In the genomic region with DNA sequence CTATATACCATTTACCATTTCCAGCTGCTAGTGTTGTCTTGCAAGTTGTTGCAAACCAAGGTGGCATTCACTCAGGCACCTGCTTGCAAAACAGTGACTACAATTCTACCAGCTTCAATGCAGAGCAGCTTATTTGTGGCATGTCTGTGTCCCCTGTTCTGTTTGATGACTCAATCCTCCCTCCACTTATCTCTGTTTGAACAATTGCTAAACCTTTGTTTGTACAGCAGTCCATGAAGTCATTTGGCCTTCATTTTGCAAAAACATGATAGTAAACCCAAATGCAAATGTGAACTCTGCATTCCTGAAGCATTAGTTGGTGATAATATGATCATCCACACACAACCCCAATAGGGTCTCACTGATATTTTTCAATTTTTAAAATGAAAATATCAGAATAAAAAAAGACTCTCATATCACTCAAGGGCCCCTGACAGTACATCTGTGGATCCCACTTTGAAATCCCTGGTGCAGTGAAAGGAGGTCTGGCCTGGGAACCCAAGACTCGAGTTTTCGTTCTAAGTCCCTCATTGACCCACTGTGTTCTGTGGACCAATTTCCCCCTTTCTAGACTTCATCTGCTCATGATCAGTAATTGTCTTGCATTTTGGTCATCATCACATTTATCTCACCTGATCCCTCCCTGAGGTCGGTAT, we compare ENCODE assay signal across 1 cellular context.
TF ChIP-seq lines count a peak whose summit lies in the region.

No MANE protein-coding gene starts in this region.

TF ChIP-seq in K562, 482 proteins besides CTCF, POLR2A, EP300 and RAD21 (continued from another document and continues in another):
- TF ChIP-seq, protein P1, sequence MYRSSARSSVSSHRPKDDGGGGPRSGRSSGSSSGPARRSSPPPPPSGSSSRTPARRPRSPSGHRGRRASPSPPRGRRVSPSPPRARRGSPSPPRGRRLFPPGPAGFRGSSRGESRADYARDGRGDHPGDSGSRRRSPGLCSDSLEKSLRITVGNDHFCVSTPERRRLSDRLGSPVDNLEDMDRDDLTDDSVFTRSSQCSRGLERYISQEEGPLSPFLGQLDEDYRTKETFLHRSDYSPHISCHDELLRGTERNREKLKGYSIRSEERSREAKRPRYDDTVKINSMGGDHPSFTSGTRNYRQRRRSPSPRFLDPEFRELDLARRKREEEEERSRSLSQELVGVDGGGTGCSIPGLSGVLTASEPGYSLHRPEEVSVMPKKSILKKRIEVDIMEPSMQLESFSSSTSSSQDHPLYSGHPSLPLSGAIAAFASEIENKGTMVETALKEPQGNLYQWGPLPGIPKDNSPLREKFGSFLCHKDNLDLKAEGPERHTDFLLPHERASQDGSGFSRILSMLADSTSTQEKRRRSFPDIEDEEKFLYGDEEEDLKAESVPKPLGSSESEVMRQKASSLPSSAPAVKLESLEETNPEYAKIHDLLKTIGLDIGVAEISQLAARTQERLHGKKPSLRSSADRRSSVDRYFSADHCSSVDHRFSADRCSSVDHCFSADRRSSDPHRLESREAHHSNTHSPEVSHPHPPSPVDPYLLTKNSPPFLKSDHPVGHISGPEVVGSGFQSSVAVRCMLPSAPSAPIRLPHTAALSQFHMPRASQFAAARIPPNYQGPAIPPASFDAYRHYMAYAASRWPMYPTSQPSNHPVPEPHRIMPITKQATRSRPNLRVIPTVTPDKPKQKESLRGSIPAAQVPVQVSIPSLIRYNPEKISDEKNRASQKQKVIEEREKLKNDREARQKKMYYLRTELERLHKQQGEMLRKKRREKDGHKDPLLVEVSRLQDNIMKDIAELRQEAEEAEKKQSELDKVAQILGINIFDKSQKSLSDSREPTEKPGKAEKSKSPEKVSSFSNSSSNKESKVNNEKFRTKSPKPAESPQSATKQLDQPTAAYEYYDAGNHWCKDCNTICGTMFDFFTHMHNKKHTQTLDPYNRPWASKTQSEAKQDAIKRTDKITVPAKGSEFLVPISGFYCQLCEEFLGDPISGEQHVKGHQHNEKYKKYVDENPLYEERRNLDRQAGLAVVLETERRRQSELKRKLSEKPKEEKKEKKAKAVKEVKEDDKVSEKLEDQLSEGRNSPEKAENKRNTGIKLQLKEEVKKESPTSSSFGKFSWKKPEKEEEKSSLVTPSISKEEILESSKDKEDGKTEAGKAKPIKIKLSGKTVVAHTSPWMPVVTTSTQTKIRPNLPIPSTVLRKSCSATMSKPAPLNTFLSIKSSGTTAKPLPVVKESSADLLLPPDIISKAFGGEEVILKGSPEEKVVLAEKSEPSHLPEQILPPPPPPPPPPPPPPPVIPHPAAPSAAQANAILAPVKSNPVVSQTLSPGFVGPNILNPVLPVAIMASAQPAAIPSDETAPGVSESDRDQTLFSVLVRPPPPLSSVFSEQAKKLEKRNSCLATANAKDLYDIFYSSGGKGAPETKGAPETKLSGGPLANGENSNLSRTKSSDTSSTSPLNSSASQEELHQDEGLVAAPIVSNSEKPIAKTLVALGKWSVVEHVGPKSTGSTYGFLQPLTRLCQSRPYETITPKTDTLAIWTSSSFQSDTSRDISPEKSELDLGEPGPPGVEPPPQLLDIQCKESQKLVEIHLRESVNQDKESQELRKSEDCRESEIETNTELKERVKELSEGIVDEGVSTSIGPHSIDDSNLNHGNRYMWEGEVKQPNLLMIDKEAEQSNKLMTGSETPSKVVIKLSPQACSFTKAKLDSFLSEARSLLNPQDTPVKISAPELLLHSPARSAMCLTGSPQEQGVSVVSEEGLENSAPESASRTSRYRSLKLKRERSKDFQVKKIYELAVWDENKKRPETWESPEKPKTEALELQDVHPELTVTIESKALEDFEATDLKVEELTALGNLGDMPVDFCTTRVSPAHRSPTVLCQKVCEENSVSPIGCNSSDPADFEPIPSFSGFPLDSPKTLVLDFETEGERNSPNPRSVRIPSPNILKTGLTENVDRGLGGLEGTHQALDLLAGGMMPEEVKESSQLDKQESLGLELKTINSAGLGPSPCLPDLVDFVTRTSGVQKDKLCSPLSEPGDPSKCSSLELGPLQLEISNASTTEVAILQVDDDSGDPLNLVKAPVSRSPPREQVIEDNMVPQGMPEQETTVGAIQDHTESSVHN (IDR thresholded peaks at IDR 0.05; ENCODE audit: borderline replicate concordance in 1 of 2, low read depth in 1 of 2): peak in 1 of 2 experiments; percentile 88; a peak in 2 of 4 replicates
- TF ChIP-seq BCOR (IDR thresholded peaks at IDR 0.05): no peak
- TF ChIP-seq NR4A1 (CRISPR knock-in tag; IDR thresholded peaks at IDR 0.05): no peak
- TF ChIP-seq NR4A1 (tag; IDR thresholded peaks at IDR 0.05): no peak
- peak; percentile 68; the same call in 1 of the 2 replicates for TF ChIP-seq KHSRP (IDR thresholded peaks at IDR 0.05)
- TF ChIP-seq, protein P2, sequence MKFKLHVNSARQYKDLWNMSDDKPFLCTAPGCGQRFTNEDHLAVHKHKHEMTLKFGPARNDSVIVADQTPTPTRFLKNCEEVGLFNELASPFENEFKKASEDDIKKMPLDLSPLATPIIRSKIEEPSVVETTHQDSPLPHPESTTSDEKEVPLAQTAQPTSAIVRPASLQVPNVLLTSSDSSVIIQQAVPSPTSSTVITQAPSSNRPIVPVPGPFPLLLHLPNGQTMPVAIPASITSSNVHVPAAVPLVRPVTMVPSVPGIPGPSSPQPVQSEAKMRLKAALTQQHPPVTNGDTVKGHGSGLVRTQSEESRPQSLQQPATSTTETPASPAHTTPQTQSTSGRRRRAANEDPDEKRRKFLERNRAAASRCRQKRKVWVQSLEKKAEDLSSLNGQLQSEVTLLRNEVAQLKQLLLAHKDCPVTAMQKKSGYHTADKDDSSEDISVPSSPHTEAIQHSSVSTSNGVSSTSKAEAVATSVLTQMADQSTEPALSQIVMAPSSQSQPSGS (CRISPR knock-in tag; IDR thresholded peaks at IDR 0.05): 0 out of 2 replicates have a peak, but pooled peaks have one; percentile 54
- TF ChIP-seq HNRNPK (IDR thresholded peaks at IDR 0.05; ENCODE audit: low read depth, low read length, poor library complexity, severe bottlenecking): no peak
- TF ChIP-seq TRIM24 (IDR thresholded peaks at IDR 0.05): peak; percentile 64 to 84
- TF ChIP-seq LEF1 (IDR thresholded peaks at IDR 0.05): peak; percentile 81; the same call in 1 of the 2 replicates
- TF ChIP-seq GATA2 (CRISPR knock-in tag; IDR thresholded peaks at IDR 0.05): peak; percentile 70
- TF ChIP-seq, protein P3, sequence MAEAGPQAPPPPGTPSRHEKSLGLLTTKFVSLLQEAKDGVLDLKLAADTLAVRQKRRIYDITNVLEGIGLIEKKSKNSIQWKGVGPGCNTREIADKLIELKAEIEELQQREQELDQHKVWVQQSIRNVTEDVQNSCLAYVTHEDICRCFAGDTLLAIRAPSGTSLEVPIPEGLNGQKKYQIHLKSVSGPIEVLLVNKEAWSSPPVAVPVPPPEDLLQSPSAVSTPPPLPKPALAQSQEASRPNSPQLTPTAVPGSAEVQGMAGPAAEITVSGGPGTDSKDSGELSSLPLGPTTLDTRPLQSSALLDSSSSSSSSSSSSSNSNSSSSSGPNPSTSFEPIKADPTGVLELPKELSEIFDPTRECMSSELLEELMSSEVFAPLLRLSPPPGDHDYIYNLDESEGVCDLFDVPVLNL (CRISPR knock-in tag; IDR thresholded peaks at IDR 0.05; ENCODE audit: low read depth): no peak
- TF ChIP-seq FOXA1 (IDR thresholded peaks at IDR 0.05; ENCODE audit: borderline replicate concordance): peak; percentile 100
- TF ChIP-seq MTA2 (IDR thresholded peaks at IDR 0.05; ENCODE audit: low read depth): peak; percentile 93
- TF ChIP-seq, protein P4, sequence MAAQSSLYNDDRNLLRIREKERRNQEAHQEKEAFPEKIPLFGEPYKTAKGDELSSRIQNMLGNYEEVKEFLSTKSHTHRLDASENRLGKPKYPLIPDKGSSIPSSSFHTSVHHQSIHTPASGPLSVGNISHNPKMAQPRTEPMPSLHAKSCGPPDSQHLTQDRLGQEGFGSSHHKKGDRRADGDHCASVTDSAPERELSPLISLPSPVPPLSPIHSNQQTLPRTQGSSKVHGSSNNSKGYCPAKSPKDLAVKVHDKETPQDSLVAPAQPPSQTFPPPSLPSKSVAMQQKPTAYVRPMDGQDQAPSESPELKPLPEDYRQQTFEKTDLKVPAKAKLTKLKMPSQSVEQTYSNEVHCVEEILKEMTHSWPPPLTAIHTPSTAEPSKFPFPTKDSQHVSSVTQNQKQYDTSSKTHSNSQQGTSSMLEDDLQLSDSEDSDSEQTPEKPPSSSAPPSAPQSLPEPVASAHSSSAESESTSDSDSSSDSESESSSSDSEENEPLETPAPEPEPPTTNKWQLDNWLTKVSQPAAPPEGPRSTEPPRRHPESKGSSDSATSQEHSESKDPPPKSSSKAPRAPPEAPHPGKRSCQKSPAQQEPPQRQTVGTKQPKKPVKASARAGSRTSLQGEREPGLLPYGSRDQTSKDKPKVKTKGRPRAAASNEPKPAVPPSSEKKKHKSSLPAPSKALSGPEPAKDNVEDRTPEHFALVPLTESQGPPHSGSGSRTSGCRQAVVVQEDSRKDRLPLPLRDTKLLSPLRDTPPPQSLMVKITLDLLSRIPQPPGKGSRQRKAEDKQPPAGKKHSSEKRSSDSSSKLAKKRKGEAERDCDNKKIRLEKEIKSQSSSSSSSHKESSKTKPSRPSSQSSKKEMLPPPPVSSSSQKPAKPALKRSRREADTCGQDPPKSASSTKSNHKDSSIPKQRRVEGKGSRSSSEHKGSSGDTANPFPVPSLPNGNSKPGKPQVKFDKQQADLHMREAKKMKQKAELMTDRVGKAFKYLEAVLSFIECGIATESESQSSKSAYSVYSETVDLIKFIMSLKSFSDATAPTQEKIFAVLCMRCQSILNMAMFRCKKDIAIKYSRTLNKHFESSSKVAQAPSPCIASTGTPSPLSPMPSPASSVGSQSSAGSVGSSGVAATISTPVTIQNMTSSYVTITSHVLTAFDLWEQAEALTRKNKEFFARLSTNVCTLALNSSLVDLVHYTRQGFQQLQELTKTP (IDR thresholded peaks at IDR 0.05; ENCODE audit: low read depth in 1 of 2, partially characterized antibody in 2 of 2): peak in 1 of 2 experiments; percentile 67
- no peak for TF ChIP-seq ZNF124 (CRISPR knock-in tag; IDR thresholded peaks at IDR 0.05)
- TF ChIP-seq RFX7 (CRISPR knock-in tag; IDR thresholded peaks at IDR 0.05): no peak
- TF ChIP-seq, protein P5, sequence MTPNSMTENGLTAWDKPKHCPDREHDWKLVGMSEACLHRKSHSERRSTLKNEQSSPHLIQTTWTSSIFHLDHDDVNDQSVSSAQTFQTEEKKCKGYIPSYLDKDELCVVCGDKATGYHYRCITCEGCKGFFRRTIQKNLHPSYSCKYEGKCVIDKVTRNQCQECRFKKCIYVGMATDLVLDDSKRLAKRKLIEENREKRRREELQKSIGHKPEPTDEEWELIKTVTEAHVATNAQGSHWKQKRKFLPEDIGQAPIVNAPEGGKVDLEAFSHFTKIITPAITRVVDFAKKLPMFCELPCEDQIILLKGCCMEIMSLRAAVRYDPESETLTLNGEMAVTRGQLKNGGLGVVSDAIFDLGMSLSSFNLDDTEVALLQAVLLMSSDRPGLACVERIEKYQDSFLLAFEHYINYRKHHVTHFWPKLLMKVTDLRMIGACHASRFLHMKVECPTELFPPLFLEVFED (CRISPR knock-in tag; conservative IDR thresholded peaks at IDR 0.05): 0 out of 2 replicates have a peak, but pooled peaks have one; percentile 53
- peak; percentile 36; the same call in 1 of the 2 replicates for TF ChIP-seq STAT5A (IDR thresholded peaks at IDR 0.05; ENCODE audit: borderline replicate concordance, low read length)
- TF ChIP-seq BRCA1 (IDR thresholded peaks at IDR 0.05): no peak
- no peak for TF ChIP-seq BRCA1 (CRISPR knock-in tag; IDR thresholded peaks at IDR 0.05)
- peak in 1 of 2 experiments; percentile 79; a peak in 1 of 4 replicates for TF ChIP-seq HDAC1 (IDR thresholded peaks at IDR 0.05)
- TF ChIP-seq ZNF778 (CRISPR knock-in tag; IDR thresholded peaks at IDR 0.05): no peak
- TF ChIP-seq NFRKB (IDR thresholded peaks at IDR 0.05; ENCODE audit: low read depth): no peak
- TF ChIP-seq NFATC3 (IDR thresholded peaks at IDR 0.05): peak; percentile 82; the same call in 1 of the 2 replicates
- no peak for TF ChIP-seq ZKSCAN1 (IDR thresholded peaks at IDR 0.05; ENCODE audit: low read depth, low read length)
- no peak for TF ChIP-seq CREB1 (IDR thresholded peaks at IDR 0.05)
- TF ChIP-seq CREB1 (CRISPR knock-in tag; IDR thresholded peaks at IDR 0.05): no peak
- peak; percentile 50 for TF ChIP-seq CCNT2 (IDR thresholded peaks at IDR 0.05; ENCODE audit: borderline replicate concordance, extremely low read depth, insufficient read length, low read depth, low read length)
- no peak for TF ChIP-seq CAMTA2 (CRISPR knock-in tag; conservative IDR thresholded peaks at IDR 0.05)
- TF ChIP-seq ZNF134 (CRISPR knock-in tag; conservative IDR thresholded peaks at IDR 0.05): no peak
- TF ChIP-seq ZKSCAN3 (CRISPR knock-in tag; IDR thresholded peaks at IDR 0.05): no peak
- TF ChIP-seq NELFE (IDR thresholded peaks at IDR 0.05; ENCODE audit: insufficient read depth, insufficient read length): no peak
- TF ChIP-seq, protein P6, sequence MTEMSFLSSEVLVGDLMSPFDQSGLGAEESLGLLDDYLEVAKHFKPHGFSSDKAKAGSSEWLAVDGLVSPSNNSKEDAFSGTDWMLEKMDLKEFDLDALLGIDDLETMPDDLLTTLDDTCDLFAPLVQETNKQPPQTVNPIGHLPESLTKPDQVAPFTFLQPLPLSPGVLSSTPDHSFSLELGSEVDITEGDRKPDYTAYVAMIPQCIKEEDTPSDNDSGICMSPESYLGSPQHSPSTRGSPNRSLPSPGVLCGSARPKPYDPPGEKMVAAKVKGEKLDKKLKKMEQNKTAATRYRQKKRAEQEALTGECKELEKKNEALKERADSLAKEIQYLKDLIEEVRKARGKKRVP (CRISPR knock-in tag; IDR thresholded peaks at IDR 0.05): peak; percentile 51; the same call in 1 of the 2 replicates
- TF ChIP-seq, protein P7, sequence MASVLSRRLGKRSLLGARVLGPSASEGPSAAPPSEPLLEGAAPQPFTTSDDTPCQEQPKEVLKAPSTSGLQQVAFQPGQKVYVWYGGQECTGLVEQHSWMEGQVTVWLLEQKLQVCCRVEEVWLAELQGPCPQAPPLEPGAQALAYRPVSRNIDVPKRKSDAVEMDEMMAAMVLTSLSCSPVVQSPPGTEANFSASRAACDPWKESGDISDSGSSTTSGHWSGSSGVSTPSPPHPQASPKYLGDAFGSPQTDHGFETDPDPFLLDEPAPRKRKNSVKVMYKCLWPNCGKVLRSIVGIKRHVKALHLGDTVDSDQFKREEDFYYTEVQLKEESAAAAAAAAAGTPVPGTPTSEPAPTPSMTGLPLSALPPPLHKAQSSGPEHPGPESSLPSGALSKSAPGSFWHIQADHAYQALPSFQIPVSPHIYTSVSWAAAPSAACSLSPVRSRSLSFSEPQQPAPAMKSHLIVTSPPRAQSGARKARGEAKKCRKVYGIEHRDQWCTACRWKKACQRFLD (CRISPR knock-in tag; IDR thresholded peaks at IDR 0.05): peak; percentile 61; the same call in 1 of the 2 replicates
- TF ChIP-seq TAL1 (IDR thresholded peaks at IDR 0.05): peak; percentile 93
- no peak for TF ChIP-seq TGIF2 (CRISPR knock-in tag; IDR thresholded peaks at IDR 0.05)
- TF ChIP-seq, protein P8, sequence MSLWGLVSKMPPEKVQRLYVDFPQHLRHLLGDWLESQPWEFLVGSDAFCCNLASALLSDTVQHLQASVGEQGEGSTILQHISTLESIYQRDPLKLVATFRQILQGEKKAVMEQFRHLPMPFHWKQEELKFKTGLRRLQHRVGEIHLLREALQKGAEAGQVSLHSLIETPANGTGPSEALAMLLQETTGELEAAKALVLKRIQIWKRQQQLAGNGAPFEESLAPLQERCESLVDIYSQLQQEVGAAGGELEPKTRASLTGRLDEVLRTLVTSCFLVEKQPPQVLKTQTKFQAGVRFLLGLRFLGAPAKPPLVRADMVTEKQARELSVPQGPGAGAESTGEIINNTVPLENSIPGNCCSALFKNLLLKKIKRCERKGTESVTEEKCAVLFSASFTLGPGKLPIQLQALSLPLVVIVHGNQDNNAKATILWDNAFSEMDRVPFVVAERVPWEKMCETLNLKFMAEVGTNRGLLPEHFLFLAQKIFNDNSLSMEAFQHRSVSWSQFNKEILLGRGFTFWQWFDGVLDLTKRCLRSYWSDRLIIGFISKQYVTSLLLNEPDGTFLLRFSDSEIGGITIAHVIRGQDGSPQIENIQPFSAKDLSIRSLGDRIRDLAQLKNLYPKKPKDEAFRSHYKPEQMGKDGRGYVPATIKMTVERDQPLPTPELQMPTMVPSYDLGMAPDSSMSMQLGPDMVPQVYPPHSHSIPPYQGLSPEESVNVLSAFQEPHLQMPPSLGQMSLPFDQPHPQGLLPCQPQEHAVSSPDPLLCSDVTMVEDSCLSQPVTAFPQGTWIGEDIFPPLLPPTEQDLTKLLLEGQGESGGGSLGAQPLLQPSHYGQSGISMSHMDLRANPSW (CRISPR knock-in tag; IDR thresholded peaks at IDR 0.05): no peak
